In the genomic region with DNA sequence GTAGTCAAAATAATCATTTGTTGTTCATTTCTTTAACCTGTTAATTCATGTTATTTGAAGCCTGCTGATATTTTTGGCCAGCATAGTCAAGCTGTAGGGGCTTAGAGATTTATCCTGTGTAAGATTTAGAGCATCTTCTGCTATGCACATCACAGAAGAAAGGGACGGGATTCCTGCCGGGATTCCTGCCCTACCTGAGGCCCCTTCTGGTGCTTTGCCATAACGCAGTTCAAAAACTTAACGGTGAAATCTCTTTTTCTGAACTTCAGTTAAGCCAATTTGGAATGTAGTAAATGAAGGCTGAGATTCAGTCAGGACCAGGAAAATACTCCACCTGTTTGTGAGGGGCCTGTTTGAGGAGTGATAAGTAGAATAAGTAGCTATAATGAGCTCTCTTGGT, we compare ENCODE assay signal across 31 cellular contexts.
"Had no signal": no experiment of that assay in that cellular context is flagged by ENCODE, and none has a peak within 500 bp of the region (broad histone marks: within the 10 kb centered on the region; RNA-seq: fewer than 3 reads in every experiment).

No MANE protein-coding gene starts in this region.

- H3K9me3 ChIP-seq: ascending aorta, breast epithelium, colonic mucosa had no signal

- H3K4me1 ChIP-seq: ascending aorta, breast epithelium, colonic mucosa had no signal

- H3K36me3 Mint-ChIP-seq: activated CD4-positive, alpha-beta memory T cell treated with anti-CD3 and anti-CD28 coated beads for 36 hours; activated CD8-positive, alpha-beta memory T cell treated with anti-CD3 and anti-CD28 coated beads, Interleukin-2, amount 10 ng/mL, durations not matched to agents 7 days and 5 days; activated naive CD4-positive, alpha-beta T cell treated with anti-CD3 and anti-CD28 coated beads, Interleukin-2, amount 50 U/mL, for 72 hours; activated naive CD8-positive, alpha-beta T cell treated with anti-CD3 and anti-CD28 coated beads, Interleukin-2, amount 10 ng/mL, durations not matched to agents 7 days and 5 days; brain had no signal

- H3K27ac Mint-ChIP-seq: activated CD4-positive, alpha-beta memory T cell treated with anti-CD3 and anti-CD28 coated beads for 36 hours; activated CD4-positive, alpha-beta T cell treated with anti-CD3 and anti-CD28 coated beads for 36 hours; activated CD4-positive, alpha-beta T cell treated with anti-CD3 and anti-CD28 coated beads, Interleukin-2, amount 10 ng/mL, durations not matched to agents 24 days and 14 days; activated CD8-positive, alpha-beta memory T cell treated with anti-CD3 and anti-CD28 coated beads, Interleukin-2, amount 10 ng/mL, durations not matched to agents 7 days and 5 days; activated CD8-positive, alpha-beta T cell treated with anti-CD3 and anti-CD28 coated beads, Interleukin-2, amount 10 ng/mL, durations not matched to agents 7 days and 5 days; activated naive CD4-positive, alpha-beta T cell treated with anti-CD3 and anti-CD28 coated beads for 36 hours; activated naive CD4-positive, alpha-beta T cell treated with anti-CD3 and anti-CD28 coated beads, Interleukin-2, amount 50 U/mL, for 72 hours; activated naive CD8-positive, alpha-beta T cell treated with anti-CD3 and anti-CD28 coated beads, Interleukin-2, amount 10 ng/mL, durations not matched to agents 7 days and 5 days; activated T-helper 1 cell treated with anti-CD3 and anti-CD28 coated beads, Interleukin-12 subunit alpha, Interleukin-12 subunit beta, Interleukin-2, Interleukin-4 antibody, amounts not matched to agents 30 ng/mL and 10 ng/mL and 1 ng/mL, durations not matched to agents 14 hours and 24 hours and 36 hours; activated T-helper 2 cell treated with anti-CD3 and anti-CD28 coated beads, Interferon-gamma antibody, Interleukin-2, Interleukin-4, amounts not matched to agents 10 μg/mL and 5 μg/mL and 100 μg/mL, durations not matched to agents 14 hours and 24 hours and 36 hours; brain; T-helper 17 cell; T-helper 2 cell treated with Interferon-gamma antibody and Interleukin-4, amounts not matched to agents 5 μg/mL and 100 μg/mL, for 36 hours had no signal

- H3K27me3 ChIP-seq: ascending aorta, breast epithelium, cardiac muscle cell, colonic mucosa had no signal

- DNase-seq: activated CD4-positive, alpha-beta memory T cell treated with anti-CD3 and anti-CD28 coated beads for 36 hours; activated CD4-positive, alpha-beta T cell treated with anti-CD3 and anti-CD28 coated beads for 36 hours; activated CD4-positive, alpha-beta T cell treated with anti-CD3 and anti-CD28 coated beads, Interleukin-2, amount 10 ng/mL, durations not matched to agents 24 days and 14 days; activated CD4-positive, CD25-positive, alpha-beta regulatory T cell; activated CD4-positive, CD25-positive, alpha-beta regulatory T cell treated with anti-CD3 and anti-CD28 coated beads, Interleukin-2, amount 50 U/mL, for 72 hours; activated CD8-positive, alpha-beta memory T cell treated with anti-CD3 and anti-CD28 coated beads, Interleukin-2, amount 10 ng/mL, durations not matched to agents 7 days and 5 days; activated CD8-positive, alpha-beta memory T cell treated with anti-CD3 and anti-CD28 coated beads, Interleukin-2, amount 50 U/mL, for 4 hours; activated CD8-positive, alpha-beta T cell treated with anti-CD3 and anti-CD28 coated beads, Interleukin-2, amount 10 ng/mL, durations not matched to agents 7 days and 5 days; activated effector memory CD4-positive, alpha-beta T cell treated with anti-CD3 and anti-CD28 coated beads, Interleukin-2, amount 50 U/mL, for 16 hours; activated naive CD4-positive, alpha-beta T cell treated with anti-CD3 and anti-CD28 coated beads for 36 hours; activated naive CD8-positive, alpha-beta T cell treated with anti-CD3 and anti-CD28 coated beads, Interleukin-2, amount 10 ng/mL, durations not matched to agents 7 days and 5 days; activated T-cell treated with anti-CD3 and anti-CD28 coated beads, Interleukin-2, amount 50 U/mL, for 1 hour; activated T-cell treated with anti-CD3 and anti-CD28 coated beads, Interleukin-2, amount 50 U/mL, for 48 hours; central memory CD4-positive, alpha-beta T cell; cerebellar nuclear complex; colonic mucosa; effector CD8-positive, alpha-beta T cell; foreskin fibroblast; head of caudate nucleus; T-helper 17 cell; T1000; WERI-Rb-1 had no signal

- H3K9me3 Mint-ChIP-seq: activated CD4-positive, alpha-beta memory T cell treated with anti-CD3 and anti-CD28 coated beads for 36 hours; activated CD4-positive, alpha-beta T cell treated with anti-CD3 and anti-CD28 coated beads, Interleukin-2, amount 10 ng/mL, durations not matched to agents 24 days and 14 days; activated naive CD4-positive, alpha-beta T cell treated with anti-CD3 and anti-CD28 coated beads for 36 hours; activated naive CD4-positive, alpha-beta T cell treated with anti-CD3 and anti-CD28 coated beads, Interleukin-2, amount 50 U/mL, for 72 hours; activated naive CD8-positive, alpha-beta T cell treated with anti-CD3 and anti-CD28 coated beads, Interleukin-2, amount 10 ng/mL, durations not matched to agents 7 days and 5 days; activated T-helper 1 cell treated with anti-CD3 and anti-CD28 coated beads, Interleukin-12 subunit alpha, Interleukin-12 subunit beta, Interleukin-2, Interleukin-4 antibody, amounts not matched to agents 30 ng/mL and 10 ng/mL and 1 ng/mL, durations not matched to agents 14 hours and 24 hours and 36 hours; activated T-helper 2 cell treated with anti-CD3 and anti-CD28 coated beads, Interferon-gamma antibody, Interleukin-2, Interleukin-4, amounts not matched to agents 10 μg/mL and 5 μg/mL and 100 μg/mL, durations not matched to agents 14 hours and 24 hours and 36 hours; T-helper 2 cell treated with Interferon-gamma antibody and Interleukin-4, amounts not matched to agents 5 μg/mL and 100 μg/mL, for 36 hours had no signal

- H3K4me1 Mint-ChIP-seq: activated CD4-positive, alpha-beta T cell treated with anti-CD3 and anti-CD28 coated beads for 36 hours; activated CD4-positive, alpha-beta T cell treated with anti-CD3 and anti-CD28 coated beads, Interleukin-2, amount 10 ng/mL, durations not matched to agents 24 days and 14 days; activated CD8-positive, alpha-beta memory T cell treated with anti-CD3 and anti-CD28 coated beads, Interleukin-2, amount 10 ng/mL, durations not matched to agents 7 days and 5 days; activated naive CD8-positive, alpha-beta T cell treated with anti-CD3 and anti-CD28 coated beads, Interleukin-2, amount 10 ng/mL, durations not matched to agents 7 days and 5 days; brain had no signal

- H3K4me3 Mint-ChIP-seq: activated CD4-positive, alpha-beta memory T cell treated with anti-CD3 and anti-CD28 coated beads for 36 hours; activated CD4-positive, alpha-beta T cell treated with anti-CD3 and anti-CD28 coated beads for 36 hours; activated CD4-positive, alpha-beta T cell treated with anti-CD3 and anti-CD28 coated beads, Interleukin-2, amount 10 ng/mL, durations not matched to agents 24 days and 14 days; activated CD8-positive, alpha-beta memory T cell treated with anti-CD3 and anti-CD28 coated beads, Interleukin-2, amount 10 ng/mL, durations not matched to agents 7 days and 5 days; activated CD8-positive, alpha-beta T cell treated with anti-CD3 and anti-CD28 coated beads, Interleukin-2, amount 10 ng/mL, durations not matched to agents 7 days and 5 days; activated naive CD4-positive, alpha-beta T cell treated with anti-CD3 and anti-CD28 coated beads for 36 hours; activated naive CD8-positive, alpha-beta T cell treated with anti-CD3 and anti-CD28 coated beads, Interleukin-2, amount 10 ng/mL, durations not matched to agents 7 days and 5 days; activated T-helper 1 cell treated with anti-CD3 and anti-CD28 coated beads, Interleukin-12 subunit alpha, Interleukin-12 subunit beta, Interleukin-2, Interleukin-4 antibody, amounts not matched to agents 30 ng/mL and 10 ng/mL and 1 ng/mL, durations not matched to agents 14 hours and 24 hours and 36 hours; brain; T-helper 17 cell; T-helper 2 cell treated with Interferon-gamma antibody and Interleukin-4, amounts not matched to agents 5 μg/mL and 100 μg/mL, for 36 hours had no signal

- H3K27ac ChIP-seq: ascending aorta, breast epithelium, cardiac muscle cell, colonic mucosa, WERI-Rb-1 had no signal

- H3K4me3 ChIP-seq: ascending aorta, breast epithelium, cardiac muscle cell, colonic mucosa had no signal

- H3K36me3 ChIP-seq: ascending aorta, breast epithelium, cardiac muscle cell, colonic mucosa, WERI-Rb-1 had no signal

- ATAC-seq: activated CD4-positive, alpha-beta T cell treated with anti-CD3 and anti-CD28 coated beads for 36 hours; activated CD8-positive, alpha-beta memory T cell treated with anti-CD3 and anti-CD28 coated beads, Interleukin-2, amount 10 ng/mL, durations not matched to agents 7 days and 5 days; activated CD8-positive, alpha-beta T cell treated with anti-CD3 and anti-CD28 coated beads, Interleukin-2, amount 10 ng/mL, durations not matched to agents 7 days and 5 days; activated naive CD4-positive, alpha-beta T cell treated with anti-CD3 and anti-CD28 coated beads, Interleukin-2, amount 50 U/mL, for 72 hours; esophagus mucosa; T-helper 17 cell had no signal
